In the genomic region with DNA sequence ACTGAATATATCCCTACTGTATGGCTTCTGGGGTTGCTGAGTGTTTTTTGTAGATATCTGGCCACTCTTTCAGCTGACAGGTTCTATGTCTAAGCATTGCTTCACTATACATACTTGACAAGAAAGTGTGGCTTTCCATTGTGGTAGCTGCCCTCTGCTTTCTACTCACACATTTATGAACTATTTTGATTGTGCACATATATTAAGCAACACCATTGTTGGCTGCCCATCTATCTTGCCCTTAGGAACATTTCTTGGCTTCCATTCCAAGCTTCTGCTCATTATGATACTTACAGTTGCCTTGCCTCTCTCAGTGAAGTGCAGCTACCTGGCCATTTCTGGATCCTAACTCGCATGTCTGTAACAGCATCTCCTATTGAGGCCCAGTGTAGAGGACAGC, we compare ENCODE assay signal across 16 cellular contexts.
"Had no signal": no experiment of that assay in that cellular context is flagged by ENCODE, and none has a peak within 500 bp of the region (broad histone marks: within the 10 kb centered on the region; RNA-seq: fewer than 3 reads in every experiment).

No MANE protein-coding gene starts in this region.

- H2AFZ ChIP-seq: hepatocyte, neural progenitor cell had no signal

- H3K9me3 ChIP-seq: colonic mucosa, ovary, right atrium auricular region, sigmoid colon had no signal

- H3K4me2 ChIP-seq: hepatocyte, neural progenitor cell had no signal

- H3K27ac ChIP-seq: colonic mucosa, gastroesophageal sphincter, hepatocyte, neural progenitor cell, ovary, right atrium auricular region, sigmoid colon, skin epidermis had no signal

- H3K27me3 ChIP-seq: colonic mucosa, gastroesophageal sphincter, hepatocyte, neural progenitor cell, ovary, right atrium auricular region, sigmoid colon had no signal

- H3K4me3 ChIP-seq: colonic mucosa, gastroesophageal sphincter, hepatocyte, neural progenitor cell, ovary, right atrium auricular region, sigmoid colon, skin epidermis had no signal

- DNase-seq: colonic mucosa; glutamatergic neuron; left colon; midbrain; nucleus accumbens; sigmoid colon; stimulated activated CD4-positive, alpha-beta T cell treated with anti-CD3 and anti-CD28 coated beads, Interleukin-12 subunit alpha, Interleukin-12 subunit beta, amount 100 ng/mL, for 4 hours; stimulated activated naive CD4-positive, alpha-beta T cell treated with Interleukin-2 at 50 U/mL for 16 hours; trophoblast cell had no signal

- H3K9ac ChIP-seq: neural progenitor cell had no signal

- H3K4me1 ChIP-seq: colonic mucosa, gastroesophageal sphincter, neural progenitor cell, right atrium auricular region, sigmoid colon had no signal

- H3K79me2 ChIP-seq: hepatocyte had no signal

- ATAC-seq: gastroesophageal sphincter; left colon; natural killer cell treated with Interleukin-12 subunit alpha and Interleukin-12 subunit beta and Interleukin-15 and Interleukin-18, amount 100 ng/mL, for 72 hours had no signal

- H3K36me3 ChIP-seq: colonic mucosa, gastroesophageal sphincter, neural progenitor cell, ovary, right atrium auricular region, sigmoid colon had no signal
